ENCODE assay signal across 1 cellular context in the genomic region with DNA sequence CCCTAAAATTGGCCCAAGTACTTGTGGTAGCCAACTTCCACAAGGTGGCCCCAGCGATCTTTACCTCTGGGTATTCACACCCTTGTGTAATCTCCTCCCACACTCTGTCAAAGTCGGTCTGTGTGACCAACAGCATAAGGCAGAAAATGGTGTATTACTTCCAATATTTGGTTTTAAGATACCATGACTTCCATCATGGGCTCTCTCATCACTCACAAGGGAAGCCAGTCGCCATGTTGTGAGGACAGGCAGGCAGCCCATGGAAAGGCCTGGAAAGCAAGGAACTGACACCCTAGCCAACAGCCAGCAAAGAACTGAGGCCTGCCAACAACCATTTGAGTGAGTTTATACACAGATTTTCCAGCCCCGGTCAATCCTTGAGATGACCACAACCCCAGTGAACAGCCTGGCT.
TF ChIP-seq lines count a peak whose summit lies in the region.

No MANE protein-coding gene starts in this region.

TF ChIP-seq in SK-N-SH, 30 proteins besides CTCF, POLR2A, EP300 and RAD21 (continued from another document):
- TF ChIP-seq, protein P1, sequence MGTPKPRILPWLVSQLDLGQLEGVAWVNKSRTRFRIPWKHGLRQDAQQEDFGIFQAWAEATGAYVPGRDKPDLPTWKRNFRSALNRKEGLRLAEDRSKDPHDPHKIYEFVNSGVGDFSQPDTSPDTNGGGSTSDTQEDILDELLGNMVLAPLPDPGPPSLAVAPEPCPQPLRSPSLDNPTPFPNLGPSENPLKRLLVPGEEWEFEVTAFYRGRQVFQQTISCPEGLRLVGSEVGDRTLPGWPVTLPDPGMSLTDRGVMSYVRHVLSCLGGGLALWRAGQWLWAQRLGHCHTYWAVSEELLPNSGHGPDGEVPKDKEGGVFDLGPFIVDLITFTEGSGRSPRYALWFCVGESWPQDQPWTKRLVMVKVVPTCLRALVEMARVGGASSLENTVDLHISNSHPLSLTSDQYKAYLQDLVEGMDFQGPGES (IDR thresholded peaks at IDR 0.05; ENCODE audit: low read depth, low read length) = no peak
- TF ChIP-seq MXI1 (IDR thresholded peaks at IDR 0.05; ENCODE audit: low read depth, low read length) = peak; percentile 54; the same call in 1 of the 2 replicates
- TF ChIP-seq RFX5 (IDR thresholded peaks at IDR 0.05; ENCODE audit: low read length) = peak; percentile 41; the same call in 1 of the 2 replicates
- TF ChIP-seq, protein P2, sequence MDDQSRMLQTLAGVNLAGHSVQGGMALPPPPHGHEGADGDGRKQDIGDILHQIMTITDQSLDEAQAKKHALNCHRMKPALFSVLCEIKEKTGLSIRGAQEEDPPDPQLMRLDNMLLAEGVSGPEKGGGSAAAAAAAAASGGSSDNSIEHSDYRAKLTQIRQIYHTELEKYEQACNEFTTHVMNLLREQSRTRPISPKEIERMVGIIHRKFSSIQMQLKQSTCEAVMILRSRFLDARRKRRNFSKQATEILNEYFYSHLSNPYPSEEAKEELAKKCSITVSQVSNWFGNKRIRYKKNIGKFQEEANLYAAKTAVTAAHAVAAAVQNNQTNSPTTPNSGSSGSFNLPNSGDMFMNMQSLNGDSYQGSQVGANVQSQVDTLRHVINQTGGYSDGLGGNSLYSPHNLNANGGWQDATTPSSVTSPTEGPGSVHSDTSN (IDR thresholded peaks at IDR 0.05) = peak; percentile 37; the same call in 1 of the 2 replicates
- no peak for TF ChIP-seq TEAD4 (IDR thresholded peaks at IDR 0.05; ENCODE audit: borderline replicate concordance, insufficient read depth)
- no peak for TF ChIP-seq MEF2A (IDR thresholded peaks at IDR 0.05; ENCODE audit: borderline replicate concordance, low read depth)
- TF ChIP-seq GATA2 (CRISPR knock-in tag; IDR thresholded peaks at IDR 0.05) = no peak
- TF ChIP-seq RCOR1 (IDR thresholded peaks at IDR 0.05; ENCODE audit: low read length) = no peak
- peak; percentile 24; the same call in 1 of the 2 replicates for TF ChIP-seq RXRA (IDR thresholded peaks at IDR 0.05; ENCODE audit: borderline replicate concordance, low read depth)
- TF ChIP-seq EZH2phosphoT487 (IDR thresholded peaks at IDR 0.05; ENCODE audit: borderline replicate concordance, low read depth) = no peak
- TF ChIP-seq YY1 (IDR thresholded peaks at IDR 0.05; ENCODE audit: low read depth) = no peak
- TF ChIP-seq CHD2 (IDR thresholded peaks at IDR 0.05; ENCODE audit: low read length, partially characterized antibody) = peak; percentile 13
- no peak for TF ChIP-seq ELF1 (IDR thresholded peaks at IDR 0.05)
- no peak for TF ChIP-seq NRF1 (IDR thresholded peaks at IDR 0.05; ENCODE audit: low read depth, low read length)
- TF ChIP-seq FOXM1 (IDR thresholded peaks at IDR 0.05; ENCODE audit: low read depth) = no peak
- 0 out of 2 replicates have a peak, but pooled peaks have one; percentile 23 for TF ChIP-seq SIN3A (IDR thresholded peaks at IDR 0.05; ENCODE audit: borderline replicate concordance, low read depth, low read length)
- peak; percentile 90 for TF ChIP-seq SMC3 (IDR thresholded peaks at IDR 0.05; ENCODE audit: low read depth, low read length)
- TF ChIP-seq TCF12 (IDR thresholded peaks at IDR 0.05) = peak; percentile 50; the same call in 1 of the 2 replicates
- TF ChIP-seq, protein P3, sequence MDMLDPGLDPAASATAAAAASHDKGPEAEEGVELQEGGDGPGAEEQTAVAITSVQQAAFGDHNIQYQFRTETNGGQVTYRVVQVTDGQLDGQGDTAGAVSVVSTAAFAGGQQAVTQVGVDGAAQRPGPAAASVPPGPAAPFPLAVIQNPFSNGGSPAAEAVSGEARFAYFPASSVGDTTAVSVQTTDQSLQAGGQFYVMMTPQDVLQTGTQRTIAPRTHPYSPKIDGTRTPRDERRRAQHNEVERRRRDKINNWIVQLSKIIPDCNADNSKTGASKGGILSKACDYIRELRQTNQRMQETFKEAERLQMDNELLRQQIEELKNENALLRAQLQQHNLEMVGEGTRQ (IDR thresholded peaks at IDR 0.05; ENCODE audit: borderline replicate concordance, low read depth, low read length) = no peak
- no peak for TF ChIP-seq FOSL2 (IDR thresholded peaks at IDR 0.05; ENCODE audit: borderline replicate concordance, low read depth)
